Comparison of ENCODE assay signal across 12 cellular contexts in genomic region chr12:116136340-116136739, GRCh38.
DNase-seq lines count a peak whose midpoint lies in the region; ATAC-seq and TF ChIP-seq lines count a peak whose summit lies in the region.
"Had no signal": no experiment of that assay in that cellular context is flagged by ENCODE, and none has a peak within 500 bp of the region (broad histone marks: within the 10 kb centered on the region; RNA-seq: fewer than 3 reads in every experiment).

No MANE protein-coding gene starts in this region.

- no peak overlapping the region for H3K9ac ChIP-seq in mammary epithelial cell (ENCODE audit: insufficient read depth, low read length)

- 100% methylated on average over 1 of the region's 3 CpGs for WGBS in mammary epithelial cell (ENCODE audit: low coverage, missing lambda C conversion rate)
- WGBS in transverse colon (ENCODE audit: low coverage in 1 of 2), 2 donors, result 49 to 59% methylated on average over 3 of the region's 3 CpGs

- H4K20me1 ChIP-seq in mammary epithelial cell (ENCODE audit: insufficient read depth, low read length), result peaks cover 5% of the 10 kb centered on the region

- H3K4me2 ChIP-seq in mammary epithelial cell (ENCODE audit: insufficient read depth, low read depth, low read length), result no peak overlapping the region

- CTCF ChIA-PET in MCF 10A (lab: Yijun Ruan, JAX) (interaction anchor here (0.6 to 2.6 kb wide), 3 partner anchors 8 to 99 kb away, joined by 3 to 14 read pairs (median 3); no protein-coding TSS in a partner anchor), mammary epithelial cell (lab: Charles Lee; ENCODE audit: low non-redundant PET) (no interaction called here), HEK293T (lab: Yijun Ruan, JAX) (interaction anchor here (1.3 kb wide), 1 partner anchor 99 kb away, joined by 3 read pairs; no protein-coding TSS in a partner anchor)

- DNase-seq in MCF 10A (ENCODE audit: unreplicated experiment) (no peak), mammary epithelial cell (no peak), fibroblast of mammary gland (ENCODE audit: low read depth) (peak; percentile 67), transverse colon (no peak), gastrocnemius medialis (no peak), HEK293T (ENCODE audit: extremely low spot score) (no peak)
- DNase-seq: BE2C, caudate nucleus, glutamatergic neuron, NCI-H2081 had no signal

- POLR2A ChIA-PET in MCF 10A (lab: Yijun Ruan, JAX), result interaction anchor here (1.2 to 1.6 kb wide), 3 partner anchors 13 to 121 kb away, joined by 3 to 10 read pairs (median 3); no protein-coding TSS in a partner anchor
- POLR2A ChIA-PET in HEK293T (lab: Yijun Ruan, JAX), result no interaction called here

- TF ChIP-seq CTCF in MCF 10A (IDR thresholded peaks at IDR 0.05; ENCODE audit: unreplicated experiment), result no peak
- no peak for TF ChIP-seq CTCF in mammary epithelial cell (conservative IDR thresholded peaks at IDR 0.05 in 1 of 2, IDR thresholded peaks at IDR 0.05 in 1 of 2; ENCODE audit: extremely low read depth in 1 of 2, insufficient read depth in 1 of 2, low read depth in 1 of 2, low read length in 2 of 2)
- no peak for TF ChIP-seq CTCF in WI38 (IDR thresholded peaks at IDR 0.05; ENCODE audit: low read depth, low read length)
- TF ChIP-seq CTCF in fibroblast of mammary gland (conservative IDR thresholded peaks at IDR 0.05; ENCODE audit: control insufficient read depth, insufficient read depth, low read depth, low read length), result no peak
- no peak for TF ChIP-seq CTCF in transverse colon (IDR thresholded peaks at IDR 0.05)
- no peak for TF ChIP-seq CTCF in gastrocnemius medialis (IDR thresholded peaks at IDR 0.05 in 4 of 5, conservative IDR thresholded peaks at IDR 0.05 in 1 of 5)

- H3K27me3 ChIP-seq in mammary epithelial cell (ENCODE audit: insufficient read depth, low read length) (no peaks in the 10 kb centered on the region), transverse colon (no peaks in the 10 kb centered on the region), gastrocnemius medialis (no peaks in the 10 kb centered on the region)
- H3K27me3 ChIP-seq: BE2C had no signal

- peaks cover 94% of the 10 kb centered on the region for H3K79me2 ChIP-seq in mammary epithelial cell (ENCODE audit: insufficient read depth, low read length)

- BruUV-seq in MCF 10A (replicated peaks; lab: Mats Ljungman, UMichigan) (no TSS peak), mammary epithelial cell (replicated peaks; lab: Mats Ljungman, UMichigan) (no TSS peak)

- H3K27me3 Mint-ChIP-seq in MCF 10A (ENCODE audit: insufficient read depth, unreplicated experiment), result no peaks in the 10 kb centered on the region

- no peak overlapping the region for H3K4me3 Mint-ChIP-seq in MCF 10A (ENCODE audit: unreplicated experiment)

- H3K9me3 ChIP-seq in mammary epithelial cell (replicated peaks; ENCODE audit: insufficient read depth, low read length), result no peaks in the 10 kb centered on the region
- no peaks in the 10 kb centered on the region for H3K9me3 ChIP-seq in transverse colon
- no peaks in the 10 kb centered on the region for H3K9me3 ChIP-seq in gastrocnemius medialis
- H3K9me3 ChIP-seq: BE2C had no signal

- TF ChIP-seq EP300 in transverse colon (IDR thresholded peaks at IDR 0.05; ENCODE audit: low read depth), result no peak

- TF ChIP-seq POLR2A in transverse colon (IDR thresholded peaks at IDR 0.05) (no peak), gastrocnemius medialis (IDR thresholded peaks at IDR 0.05) (no peak)

- peak overlapping the region; percentile 25 for H3K27ac Mint-ChIP-seq in MCF 10A (ENCODE audit: low read depth, unreplicated experiment)

- intact Hi-C loops in MCF 10A (cut with micrococcal nuclease), result no loop called here
- intact Hi-C loops in mammary epithelial cell (cut with micrococcal nuclease), result no loop called here
- intact Hi-C loops in transverse colon (cut with DNase I; ENCODE audit: low total_unique reads), result no loop called here
- intact Hi-C loops in gastrocnemius medialis (cut with DNase I; ENCODE audit: low total_unique reads), result no loop called here

- dilution Hi-C loops in mammary epithelial cell (cut with HindIII; ENCODE audit: low sequenced_read_pairs), result no loop called here

- H3K4me3 ChIP-seq in mammary epithelial cell (replicated peaks in 1 of 3; ENCODE audit: insufficient read depth in 1 of 3, low read depth in 2 of 3, low read length in 3 of 3), result no peak overlapping the region
- H3K4me3 ChIP-seq in WI38 (ENCODE audit: low read depth, low read length), result peak overlapping the region; percentile 34
- no peak overlapping the region for H3K4me3 ChIP-seq in fibroblast of mammary gland (ENCODE audit: control insufficient read depth, low read depth, low read length)
- no peak overlapping the region for H3K4me3 ChIP-seq in transverse colon
- no peak overlapping the region for H3K4me3 ChIP-seq in gastrocnemius medialis

- H3K4me1 ChIP-seq in mammary epithelial cell (ENCODE audit: insufficient read depth, low read length) (peaks cover 40% of the 10 kb centered on the region), transverse colon (peaks cover 0 to 74% (median 27%) of the 10 kb centered on the region in 4 donors), gastrocnemius medialis (peaks cover 79 to 83% of the 10 kb centered on the region in 2 donors)

- in situ Hi-C loops in mammary epithelial cell (cut with MboI; ENCODE audit: low sequenced_read_pairs in 2 of 2) (no loop called here), transverse colon (cut with MboI; ENCODE audit: low pct_ligation_motif_present in 1 of 4, low pct_unique_long_range_greater_than_20kb in 1 of 4, low sequenced_read_pairs in 3 of 4) (no loop called here), gastrocnemius medialis (cut with MboI; ENCODE audit: low sequenced_read_pairs in 4 of 4) (loop anchor here in 2 of 4 donors (10.0 to 25.0 kb wide), 2 partner anchors 88 to 101 kb away; no protein-coding TSS in a partner anchor)

- peaks cover 46% of the 10 kb centered on the region for H3K4me1 Mint-ChIP-seq in MCF 10A (ENCODE audit: insufficient read depth, unreplicated experiment)

- H3K36me3 Mint-ChIP-seq in MCF 10A (ENCODE audit: insufficient read depth, unreplicated experiment), result no peaks in the 10 kb centered on the region

- no peaks in the 10 kb centered on the region for H3K36me3 ChIP-seq in mammary epithelial cell (ENCODE audit: insufficient read depth, low read length)
- H3K36me3 ChIP-seq in transverse colon, result no peaks in the 10 kb centered on the region
- no peaks in the 10 kb centered on the region for H3K36me3 ChIP-seq in gastrocnemius medialis
- H3K36me3 ChIP-seq: BE2C had no signal

- H3K27ac ChIP-seq in mammary epithelial cell (ENCODE audit: insufficient read depth, low read depth, low read length) (no peak overlapping the region), transverse colon (peak overlapping the region; percentile 1 to 56 (median 28)), gastrocnemius medialis (no peak overlapping the region)

- ATAC-seq in gastrocnemius medialis (no peak), HG03457 (IDR thresholded peaks at IDR 0.05; ENCODE audit: unreplicated experiment) (no peak)

- no peaks in the 10 kb centered on the region for H3K9me3 Mint-ChIP-seq in MCF 10A (ENCODE audit: unreplicated experiment)

- no peak overlapping the region for H2AFZ ChIP-seq in mammary epithelial cell (ENCODE audit: low read depth, low read length)

TF ChIP-seq in HEK293T, 16 proteins besides CTCF, POLR2A, EP300 and RAD21:
- TF ChIP-seq FOXM1 (IDR thresholded peaks at IDR 0.05; ENCODE audit: borderline replicate concordance) (no peak), L3MBTL2 (conservative IDR thresholded peaks at IDR 0.05) (no peak), BHLHE40 (IDR thresholded peaks at IDR 0.05; ENCODE audit: borderline replicate concordance) (no peak), NFRKB (IDR thresholded peaks at IDR 0.05) (no peak), SUZ12 (IDR thresholded peaks at IDR 0.05) (no peak)

Comparison
In these comparisons a context has a peak if more than half of its experiments do, and no peak if none do; other contexts are left out.
1. H3K27ac ChIP-seq: peak in transverse colon (4 of 4); none in mammary epithelial cell (single experiment) and gastrocnemius medialis (0 of 4).